1 cellular context compared by ENCODE assay signal in genomic region chr5:128341056-128341455, GRCh38.
TF ChIP-seq lines count a peak whose summit lies in the region.

No MANE protein-coding gene starts in this region.

TF ChIP-seq in IMR-90, 13 proteins besides CTCF, POLR2A, EP300 and RAD21 (continued from another document):
- TF ChIP-seq, protein P1, sequence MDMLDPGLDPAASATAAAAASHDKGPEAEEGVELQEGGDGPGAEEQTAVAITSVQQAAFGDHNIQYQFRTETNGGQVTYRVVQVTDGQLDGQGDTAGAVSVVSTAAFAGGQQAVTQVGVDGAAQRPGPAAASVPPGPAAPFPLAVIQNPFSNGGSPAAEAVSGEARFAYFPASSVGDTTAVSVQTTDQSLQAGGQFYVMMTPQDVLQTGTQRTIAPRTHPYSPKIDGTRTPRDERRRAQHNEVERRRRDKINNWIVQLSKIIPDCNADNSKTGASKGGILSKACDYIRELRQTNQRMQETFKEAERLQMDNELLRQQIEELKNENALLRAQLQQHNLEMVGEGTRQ (IDR thresholded peaks at IDR 0.05; ENCODE audit: low read depth, low read length) = no peak
- TF ChIP-seq RCOR1 (IDR thresholded peaks at IDR 0.05; ENCODE audit: insufficient replicate concordance, low read length) = no peak
